In the genomic region with DNA sequence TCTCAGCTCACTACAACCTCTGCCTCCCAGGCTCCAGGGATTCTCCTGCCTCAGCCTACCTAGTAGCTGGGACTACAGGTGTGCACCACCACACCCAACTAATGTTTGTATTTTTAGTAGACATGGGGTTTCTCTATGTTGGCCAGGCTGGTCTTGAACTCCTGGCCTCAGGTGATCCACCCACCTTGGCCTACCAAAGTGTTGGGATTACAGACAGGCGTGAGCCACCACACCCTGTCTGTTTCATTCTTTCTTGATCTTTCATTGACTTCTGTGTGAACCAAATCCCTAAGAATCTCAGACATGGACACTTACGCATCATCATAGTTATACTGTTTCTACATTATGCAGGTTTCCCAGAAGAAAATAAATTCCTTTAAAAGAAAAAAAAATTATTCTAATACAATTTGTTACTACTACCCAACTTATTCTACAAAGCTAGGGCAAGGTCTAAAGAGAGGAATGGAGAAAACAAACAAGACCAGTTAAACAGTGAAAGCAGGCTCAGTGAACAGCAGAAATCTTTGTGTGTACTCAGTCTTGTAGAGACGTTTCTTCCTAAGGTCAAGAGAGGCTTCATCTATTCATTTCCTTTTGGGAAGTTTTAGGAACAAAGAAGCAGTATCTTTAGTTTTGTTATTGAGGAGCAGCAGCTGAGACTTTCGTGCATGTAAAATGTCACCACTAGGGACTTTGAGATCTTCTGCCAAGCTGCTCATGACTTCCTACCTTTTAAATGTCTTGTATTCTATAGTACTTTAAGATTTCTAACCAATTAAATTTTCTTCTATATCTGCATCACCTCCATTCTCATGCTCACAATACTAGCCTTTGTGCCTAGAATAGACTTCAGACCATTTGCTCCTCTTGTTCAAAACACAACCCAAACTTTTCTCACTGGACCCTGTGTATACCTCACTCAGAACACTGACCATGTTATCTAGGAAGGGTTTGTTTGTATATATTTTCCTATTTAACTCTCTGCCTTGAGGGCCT, we compare ENCODE assay signal across 1 cellular context.
TF ChIP-seq lines count a peak whose summit lies in the region.

No MANE protein-coding gene starts in this region.

TF ChIP-seq in HepG2, 621 proteins besides CTCF, POLR2A, EP300 and RAD21 (continued from another document):
- TF ChIP-seq, protein P1, sequence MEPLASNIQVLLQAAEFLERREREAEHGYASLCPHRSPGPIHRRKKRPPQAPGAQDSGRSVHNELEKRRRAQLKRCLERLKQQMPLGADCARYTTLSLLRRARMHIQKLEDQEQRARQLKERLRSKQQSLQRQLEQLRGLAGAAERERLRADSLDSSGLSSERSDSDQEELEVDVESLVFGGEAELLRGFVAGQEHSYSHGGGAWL (CRISPR knock-in tag; IDR thresholded peaks at IDR 0.05): no peak
- 0 out of 2 replicates have a peak, but pooled peaks have one; percentile 34 for TF ChIP-seq KDM6A (CRISPR knock-in tag; IDR thresholded peaks at IDR 0.05; ENCODE audit: low read depth)
- no peak for TF ChIP-seq SMAD1 (CRISPR knock-in tag; IDR thresholded peaks at IDR 0.05; ENCODE audit: borderline replicate concordance, low read depth)
- TF ChIP-seq ZBTB49 (CRISPR knock-in tag; IDR thresholded peaks at IDR 0.05; ENCODE audit: borderline replicate concordance): no peak
- no peak for TF ChIP-seq SOX13 (IDR thresholded peaks at IDR 0.05)
- peak in 1 of 2 experiments; percentile 67; a peak in 2 of 4 replicates for TF ChIP-seq SOX13 (CRISPR knock-in tag; conservative IDR thresholded peaks at IDR 0.05 in 1 of 2, IDR thresholded peaks at IDR 0.05 in 1 of 2)
- no peak for TF ChIP-seq FOXP1 (IDR thresholded peaks at IDR 0.05)
- TF ChIP-seq FOXP1 (CRISPR knock-in tag; IDR thresholded peaks at IDR 0.05): peak; percentile 54; the same call in 1 of the 2 replicates
- TF ChIP-seq, protein P2, sequence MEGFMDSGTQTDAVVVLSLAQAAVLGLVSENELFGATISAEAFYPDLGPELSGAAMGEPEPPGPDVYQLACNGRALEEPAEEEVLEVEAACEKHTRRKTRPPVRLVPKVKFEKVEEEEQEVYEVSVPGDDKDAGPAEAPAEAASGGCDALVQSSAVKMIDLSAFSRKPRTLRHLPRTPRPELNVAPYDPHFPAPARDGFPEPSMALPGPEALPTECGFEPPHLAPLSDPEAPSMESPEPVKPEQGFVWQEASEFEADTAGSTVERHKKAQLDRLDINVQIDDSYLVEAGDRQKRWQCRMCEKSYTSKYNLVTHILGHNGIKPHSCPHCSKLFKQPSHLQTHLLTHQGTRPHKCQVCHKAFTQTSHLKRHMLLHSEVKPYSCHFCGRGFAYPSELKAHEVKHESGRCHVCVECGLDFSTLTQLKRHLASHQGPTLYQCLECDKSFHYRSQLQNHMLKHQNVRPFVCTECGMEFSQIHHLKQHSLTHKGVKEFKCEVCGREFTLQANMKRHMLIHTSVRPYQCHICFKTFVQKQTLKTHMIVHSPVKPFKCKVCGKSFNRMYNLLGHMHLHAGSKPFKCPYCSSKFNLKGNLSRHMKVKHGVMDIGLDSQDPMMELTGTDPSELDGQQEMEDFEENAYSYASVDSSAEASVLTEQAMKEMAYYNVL (CRISPR knock-in tag; IDR thresholded peaks at IDR 0.05; ENCODE audit: borderline replicate concordance): peak; percentile 66
- TF ChIP-seq FOXA1 (IDR thresholded peaks at IDR 0.05): no peak
- peak; percentile 61; the same call in 1 of the 2 replicates for TF ChIP-seq FOXA1 (CRISPR knock-in tag; IDR thresholded peaks at IDR 0.05)
- no peak for TF ChIP-seq ZNF564 (CRISPR knock-in tag; IDR thresholded peaks at IDR 0.05)
- TF ChIP-seq ASH2L (IDR thresholded peaks at IDR 0.05; ENCODE audit: insufficient read length, low read depth, low read length): peak; percentile 62
- TF ChIP-seq ZNF569 (CRISPR knock-in tag; IDR thresholded peaks at IDR 0.05; ENCODE audit: borderline replicate concordance): no peak
- TF ChIP-seq ZSCAN31 (CRISPR knock-in tag; IDR thresholded peaks at IDR 0.05; ENCODE audit: low read depth): no peak
- TF ChIP-seq ZSCAN21 (CRISPR knock-in tag; IDR thresholded peaks at IDR 0.05; ENCODE audit: borderline replicate concordance): no peak
- TF ChIP-seq SAP130 (CRISPR knock-in tag; IDR thresholded peaks at IDR 0.05; ENCODE audit: low read depth): peak; percentile 44
- TF ChIP-seq ZNF160 (CRISPR knock-in tag; IDR thresholded peaks at IDR 0.05): no peak
- TF ChIP-seq NCOR1 (IDR thresholded peaks at IDR 0.05; ENCODE audit: borderline replicate concordance, low read length): no peak
- 0 out of 2 replicates have a peak, but pooled peaks have one; percentile 25 for TF ChIP-seq GFI1 (CRISPR knock-in tag; IDR thresholded peaks at IDR 0.05; ENCODE audit: borderline replicate concordance)
- TF ChIP-seq PAWR (CRISPR knock-in tag; IDR thresholded peaks at IDR 0.05; ENCODE audit: borderline replicate concordance): no peak
- TF ChIP-seq KLF15 (CRISPR knock-in tag; IDR thresholded peaks at IDR 0.05; ENCODE audit: borderline replicate concordance): no peak
- TF ChIP-seq, protein P3, sequence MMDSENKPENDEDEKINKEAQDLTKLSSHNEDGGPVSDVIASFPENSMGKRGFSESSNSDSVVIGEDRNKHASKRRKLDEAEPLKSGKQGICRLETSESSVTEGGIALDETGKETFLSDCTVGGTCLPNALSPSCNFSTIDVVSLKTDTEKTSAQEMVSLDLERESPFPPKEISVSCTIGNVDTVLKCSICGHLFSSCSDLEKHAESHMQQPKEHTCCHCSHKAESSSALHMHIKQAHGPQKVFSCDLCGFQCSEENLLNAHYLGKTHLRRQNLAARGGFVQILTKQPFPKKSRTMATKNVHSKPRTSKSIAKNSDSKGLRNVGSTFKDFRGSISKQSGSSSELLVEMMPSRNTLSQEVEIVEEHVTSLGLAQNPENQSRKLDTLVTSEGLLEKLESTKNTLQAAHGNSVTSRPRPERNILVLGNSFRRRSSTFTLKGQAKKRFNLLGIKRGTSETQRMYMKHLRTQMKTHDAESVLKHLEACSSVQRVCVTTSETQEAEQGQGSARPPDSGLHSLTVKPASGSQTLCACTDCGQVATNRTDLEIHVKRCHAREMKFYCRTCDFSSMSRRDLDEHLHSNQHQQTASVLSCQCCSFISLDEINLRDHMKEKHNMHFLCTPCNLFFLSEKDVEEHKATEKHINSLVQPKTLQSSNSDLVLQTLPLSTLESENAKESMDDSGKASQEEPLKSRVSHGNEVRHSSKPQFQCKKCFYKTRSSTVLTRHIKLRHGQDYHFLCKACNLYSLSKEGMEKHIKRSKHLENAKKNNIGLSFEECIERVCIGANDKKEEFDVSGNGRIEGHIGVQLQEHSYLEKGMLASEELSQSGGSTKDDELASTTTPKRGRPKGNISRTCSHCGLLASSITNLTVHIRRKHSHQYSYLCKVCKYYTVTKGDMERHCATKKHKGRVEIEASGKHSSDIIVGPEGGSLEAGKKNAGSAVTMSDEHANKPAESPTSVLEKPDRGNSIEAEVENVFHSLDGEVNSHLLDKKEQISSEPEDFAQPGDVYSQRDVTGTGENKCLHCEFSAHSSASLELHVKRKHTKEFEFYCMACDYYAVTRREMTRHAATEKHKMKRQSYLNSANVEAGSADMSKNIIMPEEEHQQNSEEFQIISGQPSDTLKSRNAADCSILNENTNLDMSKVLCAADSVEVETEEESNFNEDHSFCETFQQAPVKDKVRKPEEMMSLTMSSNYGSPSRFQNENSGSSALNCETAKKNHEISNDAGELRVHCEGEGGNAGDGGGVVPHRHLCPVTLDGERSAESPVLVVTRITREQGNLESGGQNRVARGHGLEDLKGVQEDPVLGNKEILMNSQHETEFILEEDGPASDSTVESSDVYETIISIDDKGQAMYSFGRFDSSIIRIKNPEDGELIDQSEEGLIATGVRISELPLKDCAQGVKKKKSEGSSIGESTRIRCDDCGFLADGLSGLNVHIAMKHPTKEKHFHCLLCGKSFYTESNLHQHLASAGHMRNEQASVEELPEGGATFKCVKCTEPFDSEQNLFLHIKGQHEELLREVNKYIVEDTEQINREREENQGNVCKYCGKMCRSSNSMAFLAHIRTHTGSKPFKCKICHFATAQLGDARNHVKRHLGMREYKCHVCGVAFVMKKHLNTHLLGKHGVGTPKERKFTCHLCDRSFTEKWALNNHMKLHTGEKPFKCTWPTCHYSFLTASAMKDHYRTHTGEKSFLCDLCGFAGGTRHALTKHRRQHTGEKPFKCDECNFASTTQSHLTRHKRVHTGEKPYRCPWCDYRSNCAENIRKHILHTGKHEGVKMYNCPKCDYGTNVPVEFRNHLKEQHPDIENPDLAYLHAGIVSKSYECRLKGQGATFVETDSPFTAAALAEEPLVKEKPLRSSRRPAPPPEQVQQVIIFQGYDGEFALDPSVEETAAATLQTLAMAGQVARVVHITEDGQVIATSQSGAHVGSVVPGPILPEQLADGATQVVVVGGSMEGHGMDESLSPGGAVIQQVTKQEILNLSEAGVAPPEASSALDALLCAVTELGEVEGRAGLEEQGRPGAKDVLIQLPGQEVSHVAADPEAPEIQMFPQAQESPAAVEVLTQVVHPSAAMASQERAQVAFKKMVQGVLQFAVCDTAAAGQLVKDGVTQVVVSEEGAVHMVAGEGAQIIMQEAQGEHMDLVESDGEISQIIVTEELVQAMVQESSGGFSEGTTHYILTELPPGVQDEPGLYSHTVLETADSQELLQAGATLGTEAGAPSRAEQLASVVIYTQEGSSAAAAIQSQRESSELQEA (CRISPR knock-in tag; IDR thresholded peaks at IDR 0.05; ENCODE audit: not compliant biosample characterization): no peak
- peak; percentile 31; the same call in 1 of the 2 replicates for TF ChIP-seq ZNF556 (CRISPR knock-in tag; IDR thresholded peaks at IDR 0.05; ENCODE audit: borderline replicate concordance)
- peak; percentile 53; the same call in 1 of the 2 replicates for TF ChIP-seq RCOR2 (CRISPR knock-in tag; IDR thresholded peaks at IDR 0.05)
- TF ChIP-seq PITX1 (CRISPR knock-in tag; IDR thresholded peaks at IDR 0.05): no peak
- TF ChIP-seq, protein P4, sequence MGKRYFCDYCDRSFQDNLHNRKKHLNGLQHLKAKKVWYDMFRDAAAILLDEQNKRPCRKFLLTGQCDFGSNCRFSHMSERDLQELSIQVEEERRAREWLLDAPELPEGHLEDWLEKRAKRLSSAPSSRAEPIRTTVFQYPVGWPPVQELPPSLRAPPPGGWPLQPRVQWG (CRISPR knock-in tag; IDR thresholded peaks at IDR 0.05; ENCODE audit: borderline replicate concordance, low read depth): no peak
- TF ChIP-seq YY1 (IDR thresholded peaks at IDR 0.05; ENCODE audit: insufficient read depth, insufficient replicate concordance, low read depth, low read length): no peak
- no peak; the same call in 1 of the 2 replicates for TF ChIP-seq AHR (CRISPR knock-in tag; IDR thresholded peaks at IDR 0.05)
- TF ChIP-seq ETV5 (CRISPR knock-in tag; IDR thresholded peaks at IDR 0.05; ENCODE audit: borderline replicate concordance): peak; percentile 13; the same call in 1 of the 2 replicates
- 0 out of 2 replicates have a peak, but pooled peaks have one; percentile 35 for TF ChIP-seq ZGPAT (CRISPR knock-in tag; IDR thresholded peaks at IDR 0.05)
- no peak for TF ChIP-seq ZNF562 (CRISPR knock-in tag; IDR thresholded peaks at IDR 0.05; ENCODE audit: borderline replicate concordance)
- peak; percentile 11; the same call in 1 of the 2 replicates for TF ChIP-seq SIX4 (CRISPR knock-in tag; IDR thresholded peaks at IDR 0.05)
